ENCODE assay signal across 15 cellular contexts in genomic region chr7:6071406-6071805, GRCh38. TPM values are rescaled to one million over a fixed set of nuclear protein-coding genes. Genes with fewer than 3 reads are reported as not detected.
DNase-seq lines count a peak whose midpoint lies in the region; ATAC-seq and TF ChIP-seq lines count a peak whose summit lies in the region.
"Had no signal": no experiment of that assay in that cellular context is flagged by ENCODE, and none has a peak within 500 bp of the region (broad histone marks: within the 10 kb centered on the region; RNA-seq: fewer than 3 reads in every experiment).

No MANE protein-coding gene starts in this region.

- TF ChIP-seq POLR2A in stomach (IDR thresholded peaks at IDR 0.05): no peak

- H3K79me2 ChIP-seq in GM23338 (replicated peaks; ENCODE audit: insufficient read depth): no peaks in the 10 kb centered on the region

- H3K36me3 Mint-ChIP-seq in GM23338 (ENCODE audit: low read depth): no peaks in the 10 kb centered on the region

- no peaks in the 10 kb centered on the region for H3K4me1 Mint-ChIP-seq in GM23338

- no peak overlapping the region for H3K4me3 Mint-ChIP-seq in GM23338
- H3K4me3 Mint-ChIP-seq: activated T-cell treated with anti-CD3 and anti-CD28 coated beads, Interleukin-2, amount 50 U/mL, for 72 hours had no signal

- no peak overlapping the region for H3K27ac Mint-ChIP-seq in GM23338
- H3K27ac Mint-ChIP-seq: activated T-cell treated with anti-CD3 and anti-CD28 coated beads, Interleukin-2, amount 50 U/mL, for 72 hours had no signal

- H3K36me3 ChIP-seq in GM23338 (ENCODE audit: insufficient read depth) (no peaks in the 10 kb centered on the region), mucosa of descending colon (ENCODE audit: low read depth) (no peaks in the 10 kb centered on the region), stomach (no peaks in the 10 kb centered on the region)
- H3K36me3 ChIP-seq: ascending aorta, thyroid gland had no signal

- no peaks in the 10 kb centered on the region for H3K9me3 ChIP-seq in mucosa of descending colon
- no peaks in the 10 kb centered on the region for H3K9me3 ChIP-seq in stomach
- H3K9me3 ChIP-seq: ascending aorta, thyroid gland had no signal

- H3K27ac ChIP-seq in GM23338 (ENCODE audit: low read depth) (no peak overlapping the region), stomach (no peak overlapping the region)
- H3K27ac ChIP-seq: ascending aorta, thyroid gland had no signal

- H3K27me3 ChIP-seq in GM23338 (ENCODE audit: insufficient read depth) (no peaks in the 10 kb centered on the region), stomach (no peaks in the 10 kb centered on the region)
- H3K27me3 ChIP-seq: ascending aorta, thyroid gland had no signal

- H3K9me2 ChIP-seq in GM23338 (ENCODE audit: insufficient read depth): no peaks in the 10 kb centered on the region

- intact Hi-C loops in mucosa of descending colon (cut with DNase I, micrococcal nuclease) (no loop called here), stomach (cut with DNase I; ENCODE audit: low total_unique reads) (no loop called here)

- no peaks in the 10 kb centered on the region for H3K4me1 ChIP-seq in GM23338 (ENCODE audit: insufficient read depth)
- H3K4me1 ChIP-seq in mucosa of descending colon (ENCODE audit: low read depth): no peaks in the 10 kb centered on the region
- no peaks in the 10 kb centered on the region for H3K4me1 ChIP-seq in stomach
- H3K4me1 ChIP-seq: ascending aorta, thyroid gland had no signal

- TF ChIP-seq EP300 in stomach (IDR thresholded peaks at IDR 0.05): no peak

- no peaks in the 10 kb centered on the region for H3K9me3 Mint-ChIP-seq in GM23338
- H3K9me3 Mint-ChIP-seq: activated T-cell treated with anti-CD3 and anti-CD28 coated beads, Interleukin-2, amount 50 U/mL, for 72 hours had no signal

- H3F3A ChIP-seq in GM23338 (replicated peaks; ENCODE audit: low read depth): no peaks in the 10 kb centered on the region

- H3K4me2 ChIP-seq in GM23338: no peak overlapping the region

- H3K27me3 Mint-ChIP-seq in GM23338 (ENCODE audit: insufficient read depth, low read depth, poor library complexity): peaks cover 2% of the 10 kb centered on the region

- TF ChIP-seq CTCF in GM23338 (conservative IDR thresholded peaks at IDR 0.05; ENCODE audit: low read depth in 2 of 2) (no peak), mucosa of descending colon (IDR thresholded peaks at IDR 0.05) (no peak), stomach (IDR thresholded peaks at IDR 0.05) (no peak)

- peak overlapping the region; percentile 56; the same call in 1 of the 2 replicates for H2AFZ ChIP-seq in GM23338

- no peak for DNase-seq in GM23338 (ENCODE audit: low spot score)
- no peak for DNase-seq in mucosa of descending colon
- no peak for DNase-seq in dermis blood vessel endothelial cell
- DNase-seq in DMS114 treated with DMSO at 0.1 percent for 48 hours (lab: John Stamatoyannopoulos, UW; ENCODE audit: unreplicated experiment): no peak
- DNase-seq in stomach: no peak
- DNase-seq: activated CD4-positive, CD25-positive, alpha-beta regulatory T cell treated with anti-CD3 and anti-CD28 coated beads, Interleukin-2, amount 50 U/mL, for 72 hours; activated T-cell treated with anti-CD3 and anti-CD28 coated beads, Interleukin-2, amount 50 U/mL, for 72 hours; NCI-H2029; thyroid gland had no signal

- H4K20me1 ChIP-seq in GM23338 (replicated peaks; ENCODE audit: insufficient read depth): no peaks in the 10 kb centered on the region; the same call in 1 of the 2 replicates

- ATAC-seq in GM19035 (IDR thresholded peaks at IDR 0.05; ENCODE audit: unreplicated experiment) (peak; percentile 77), GM23338 (no peak), HG03571 (IDR thresholded peaks at IDR 0.05; ENCODE audit: unreplicated experiment) (peak; percentile 78), mucosa of descending colon (peak; percentile 32), HG03139 (IDR thresholded peaks at IDR 0.05; ENCODE audit: unreplicated experiment) (no peak)
- ATAC-seq: activated T-cell treated with anti-CD3 and anti-CD28 coated beads, Interleukin-2, amount 50 U/mL, for 72 hours; SK-N-SH treated with all-trans-retinoic acid at 6 μM for 48 hours had no signal

- H3K4me3 ChIP-seq in GM23338 (no peak overlapping the region), mucosa of descending colon (no peak overlapping the region), stomach (no peak overlapping the region)
- H3K4me3 ChIP-seq: ascending aorta, thyroid gland had no signal

- WGBS in stomach, 5 donors: 69 to 75% (median 72%) methylated on average over 3 of the region's 3 CpGs

TF ChIP-seq in GM23338, 12 proteins besides CTCF, POLR2A, EP300 and RAD21 (continues in another document):
- TF ChIP-seq CREB1 (CRISPR knock-in tag; IDR thresholded peaks at IDR 0.05; ENCODE audit: low read depth) (no peak), EZH2 (IDR thresholded peaks at IDR 0.05; ENCODE audit: low read depth, unreplicated experiment) (no peak), ETS1 (IDR thresholded peaks at IDR 0.05) (no peak), ZNF114 (CRISPR knock-in tag; IDR thresholded peaks at IDR 0.05) (no peak), JUNB (IDR thresholded peaks at IDR 0.05; ENCODE audit: unreplicated experiment) (no peak)

RNA-seq across cellular contexts. Expression of gene EIF2AK1, which starts 12.4 kb away (rescaled TPM):
- 312 and 375 TPM in 2 replicates for total RNA-seq in GM23338 (2014; rRNA removed; shearing (Covaris generic))
- 81.1 and 99.5 TPM in 2 replicates for polyA plus RNA-seq in GM23338 (2016; fragmentation: Nextera tagmentation; extraction: Ambion mirVana)
- total RNA-seq in mucosa of descending colon: 10 to 100 TPM; 62.8 to 99.2 (median 95.5) TPM
- total RNA-seq in dermis blood vessel endothelial cell: 95.6 and 122 TPM in 2 replicates
- total RNA-seq in stomach: 1,000 to 10,000 TPM in 1 of 5 donors, 100 to 1,000 TPM in 2, 10 to 100 TPM in 2; 77.2 to 1,118 (median 202) TPM
- polyA plus RNA-seq in stomach: 10 to 100 TPM; 34.4 to 65.4 (median 37.3) TPM

RNA-seq across cellular contexts. Expression of gene USP42, which starts 33.3 kb away (rescaled TPM):
- total RNA-seq in GM23338 (2014; rRNA removed; shearing (Covaris generic)): 17.3 and 18.5 TPM in 2 replicates
- polyA plus RNA-seq in GM23338 (2016; fragmentation: Nextera tagmentation; extraction: Ambion mirVana): 9.8 and 9.9 TPM in 2 replicates
- total RNA-seq in mucosa of descending colon: 10 to 100 TPM; 11.0 to 13.1 (median 12.9) TPM
- total RNA-seq in dermis blood vessel endothelial cell: 4.9 and 5.6 TPM in 2 replicates
- 10 to 100 TPM in 3 of 5 donors, 1 to 10 TPM in 1, under 1 TPM in 1; 0.58 to 42.9 (median 10.9) TPM for total RNA-seq in stomach
- 1 to 10 TPM; 2.1 to 4.3 (median 2.5) TPM for polyA plus RNA-seq in stomach

RNA-seq across cellular contexts. Expression of gene ANKRD61, which starts 40.2 kb away (rescaled TPM):
- total RNA-seq in GM23338 (2014; rRNA removed; shearing (Covaris generic)): 0.42 and 0.70 TPM in 2 replicates
- 0.63 and 1.2 TPM in 2 replicates for polyA plus RNA-seq in GM23338 (2016; fragmentation: Nextera tagmentation; extraction: Ambion mirVana)
- total RNA-seq in mucosa of descending colon: not detected
- 0.14 TPM in 1 of 2 replicates, not detected in the other for total RNA-seq in dermis blood vessel endothelial cell
- 1 to 10 TPM in 2 of 5 donors, not detected in 3; 1.3 to 4.1 TPM for total RNA-seq in stomach
- not detected for polyA plus RNA-seq in stomach
- total RNA-seq: activated T-cell treated with anti-CD3 and anti-CD28 coated beads, Interleukin-2, amount 50 U/mL, for 72 hours; ascending aorta; fibroblast of villous mesenchyme; thyroid gland had no signal

Comparison
In these comparisons a context has a peak if more than half of its experiments do, and no peak if none do; other contexts are left out.
1. ATAC-seq: peak in GM19035 (single experiment), HG03571 (single experiment) and mucosa of descending colon (single experiment); none in GM23338 (single experiment) and HG03139 (single experiment).